8 cellular contexts compared by ENCODE assay signal in the genomic region with DNA sequence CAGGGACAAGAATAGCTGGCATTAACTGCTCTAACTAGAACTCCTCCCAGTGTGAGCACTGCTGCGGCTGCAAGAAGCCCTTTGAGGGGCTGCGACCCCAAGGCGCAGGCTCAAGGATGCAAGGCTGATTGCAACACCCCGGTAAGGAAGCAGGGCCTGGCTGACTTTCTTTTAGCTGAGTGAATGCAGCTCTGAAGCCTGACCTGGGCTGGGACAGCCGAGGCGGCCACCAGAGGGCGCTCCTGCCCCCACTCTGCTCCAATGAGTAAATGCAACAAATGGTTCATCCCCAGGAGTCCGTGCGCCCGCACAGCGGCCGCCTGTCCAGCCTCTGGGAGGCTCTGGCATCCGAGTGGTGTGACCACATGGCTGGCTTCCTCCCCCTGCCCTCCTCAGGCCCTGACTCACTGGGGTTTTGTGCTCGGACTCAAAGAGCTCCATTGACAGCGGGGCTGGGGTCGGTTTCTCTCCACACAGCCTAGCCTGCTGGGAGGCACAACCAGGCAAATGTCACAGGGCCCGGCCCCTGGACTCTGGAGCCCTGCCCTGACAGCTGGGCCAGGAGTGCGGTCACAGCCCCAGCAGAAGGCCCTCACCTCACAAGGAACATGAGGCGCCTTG. TPM values are rescaled to one million over a fixed set of nuclear protein-coding genes. Genes with fewer than 3 reads are reported as not detected.
DNase-seq lines count a peak whose midpoint lies in the region; ATAC-seq and TF ChIP-seq lines count a peak whose summit lies in the region.

A gene with protein sequence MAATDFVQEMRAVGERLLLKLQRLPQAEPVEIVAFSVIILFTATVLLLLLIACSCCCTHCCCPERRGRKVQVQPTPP (plus strand): TSS at position 572 of the 621 bp plus-strand sequence. CDS start 6,768 bp downstream, outside the sequence.

- no peaks in the 10 kb centered on the region for H3K27me3 ChIP-seq in kidney epithelial cell (ENCODE audit: control insufficient read depth, insufficient read depth, low read length)

- ATAC-seq in HG03565 (IDR thresholded peaks at IDR 0.05; ENCODE audit: unreplicated experiment) = no peak

- TF ChIP-seq CTCF in kidney epithelial cell (IDR thresholded peaks at IDR 0.05; ENCODE audit: insufficient read depth, low read length, poor library complexity, severe bottlenecking) = peak; percentile 95

- DNase-seq in AG08396 (ENCODE audit: low spot score) (peak; percentile 97), GM19240 (ENCODE audit: insufficient read length, low spot score) (peak; percentile 97), NCI-H2171 (lab: John Stamatoyannopoulos, UW) (peak; percentile 53), cerebellar nuclear complex (lab: John Stamatoyannopoulos, UW) (peak; percentile 55 to 74), kidney epithelial cell (ENCODE audit: low read depth) (peak; percentile 63)
- DNase-seq in activated CD4-positive, alpha-beta T cell treated with anti-CD3 and anti-CD28 coated beads for 24 hours (ENCODE audit: low read depth in 2 of 2) = peak; percentile 80 to 81
- peak; percentile 64 to 84 for DNase-seq in stimulated activated CD4-positive, alpha-beta T cell treated with anti-CD3 and anti-CD28 coated beads, Interleukin-12 subunit alpha, Interleukin-12 subunit beta, amount 100 ng/mL, for 24 hours (ENCODE audit: low read depth in 2 of 2)

- no peaks in the 10 kb centered on the region for H3K36me3 ChIP-seq in kidney epithelial cell (ENCODE audit: control insufficient read depth, insufficient read depth, low read length)

- H3K4me3 ChIP-seq in kidney epithelial cell (ENCODE audit: low read depth, low read length) = no peak within 1 kb of the TSS

RNA-seq across cellular contexts. Expression of the gene that starts here (rescaled TPM):
- total RNA-seq in kidney epithelial cell = 0.89 and 1.7 TPM in 2 replicates
